Comparison of ENCODE assay signal across 16 cellular contexts in genomic region chr6:128432394-128432793, GRCh38.
DNase-seq lines count a peak whose midpoint lies in the region; FAIRE-seq and TF ChIP-seq lines count a peak whose summit lies in the region.
"Had no signal": no experiment of that assay in that cellular context is flagged by ENCODE, and none has a peak within 500 bp of the region (broad histone marks: within the 10 kb centered on the region; RNA-seq: fewer than 3 reads in every experiment).

No MANE protein-coding gene starts in this region.

- H3K4me3 ChIP-seq in adipocyte (ENCODE audit: low read length), result no peak overlapping the region
- H3K4me3 ChIP-seq in fibroblast of the aortic adventitia (ENCODE audit: low read depth, low read length), result no peak overlapping the region
- H3K4me3 ChIP-seq in Karpas-422 (ENCODE audit: low read length), result no peak overlapping the region
- H3K4me3 ChIP-seq: Peyer's patch, right atrium auricular region, thyroid gland had no signal

- H3K36me3 ChIP-seq in adipocyte (ENCODE audit: control insufficient read depth, insufficient read depth, low read length, severe bottlenecking), result no peaks in the 10 kb centered on the region
- no peaks in the 10 kb centered on the region for H3K36me3 ChIP-seq in Karpas-422 (ENCODE audit: insufficient read depth, low read length)
- H3K36me3 ChIP-seq: Peyer's patch, right atrium auricular region, thyroid gland had no signal

- no peak overlapping the region for H3K4me2 ChIP-seq in Karpas-422 (ENCODE audit: low read depth, low read length, poor library complexity, severe bottlenecking)

- TF ChIP-seq CTCF in fibroblast of the aortic adventitia (IDR thresholded peaks at IDR 0.05; ENCODE audit: insufficient read depth, low read length) (no peak), GM20000 (IDR thresholded peaks at IDR 0.05; ENCODE audit: extremely low read depth, missing control alignments) (no peak)

- DNase-seq in H54 (ENCODE audit: insufficient read length, low spot score) (peak; percentile 6), adipocyte (ENCODE audit: low read depth) (peak; percentile 59), fibroblast of the aortic adventitia (ENCODE audit: low read depth) (peak; percentile 74), GM20000 (ENCODE audit: low spot score) (no peak), anterior cingulate cortex (lab: John Stamatoyannopoulos, UW) (no peak), NCI-H2029 (lab: John Stamatoyannopoulos, UW) (no peak), Karpas-422 (no peak)
- DNase-seq: activated CD4-positive, CD25-positive, alpha-beta regulatory T cell treated with anti-CD3 and anti-CD28 coated beads, Interleukin-2, amount 50 U/mL, for 72 hours; activated CD8-positive, alpha-beta memory T cell treated with anti-CD3 and anti-CD28 coated beads, Interleukin-2, amount 50 U/mL, for 48 hours; activated naive CD4-positive, alpha-beta T cell treated with anti-CD3 and anti-CD28 coated beads, Interleukin-2, amount 50 U/mL, for 16 hours; cerebellar nuclear complex; GDM1; Peyer's patch; T-helper 2 cell; thyroid gland had no signal

- TF ChIP-seq POLR2A in H54 (IDR thresholded peaks at IDR 0.05; ENCODE audit: low read depth, low read length), result no peak

- no peaks in the 10 kb centered on the region for H3K27me3 ChIP-seq in adipocyte (replicated peaks; ENCODE audit: control insufficient read depth, insufficient read depth, low read length)
- no peaks in the 10 kb centered on the region for H3K27me3 ChIP-seq in Karpas-422 (ENCODE audit: low read length)
- H3K27me3 ChIP-seq: Peyer's patch, right atrium auricular region, thyroid gland had no signal

- H3K9ac ChIP-seq in adipocyte (ENCODE audit: low read length) (no peak overlapping the region), Karpas-422 (ENCODE audit: low read length) (no peak overlapping the region)

- H3K9me3 ChIP-seq in adipocyte (ENCODE audit: control insufficient read depth, low read length) (no peaks in the 10 kb centered on the region), Karpas-422 (ENCODE audit: low read length) (peaks cover 2% of the 10 kb centered on the region)
- H3K9me3 ChIP-seq: Peyer's patch, right atrium auricular region, thyroid gland had no signal

- no peaks in the 10 kb centered on the region for H3K79me2 ChIP-seq in Karpas-422 (ENCODE audit: low read length)

- no peak overlapping the region for H3K27ac ChIP-seq in Karpas-422 (ENCODE audit: low read length)
- H3K27ac ChIP-seq: Peyer's patch, right atrium auricular region, thyroid gland had no signal

- H4K20me1 ChIP-seq in Karpas-422 (ENCODE audit: insufficient read depth, low read depth, low read length), result no peaks in the 10 kb centered on the region

- no peak overlapping the region for H2AFZ ChIP-seq in Karpas-422 (ENCODE audit: low read length)

- peak; percentile 20 for FAIRE-seq in H54 (lab: Jason Lieb, UNC)

- peaks cover 10% of the 10 kb centered on the region for H3K4me1 ChIP-seq in adipocyte (ENCODE audit: control insufficient read depth, insufficient read depth, low read length)
- H3K4me1 ChIP-seq in Karpas-422 (ENCODE audit: low read length), result no peaks in the 10 kb centered on the region
- H3K4me1 ChIP-seq: Peyer's patch, thyroid gland had no signal

- no peaks in the 10 kb centered on the region for H3K9me2 ChIP-seq in Karpas-422 (replicated peaks; ENCODE audit: insufficient read depth, low read length)

Comparison
In these comparisons a context has a peak if more than half of its experiments do, and no peak if none do; other contexts are left out.
1. DNase-seq: peak in H54 (single experiment), adipocyte (single experiment) and fibroblast of the aortic adventitia (single experiment); none in GM20000 (single experiment), anterior cingulate cortex (0 of 58), NCI-H2029 (single experiment) and Karpas-422 (single experiment).